Comparison of ENCODE assay signal across 17 cellular contexts in the genomic region with DNA sequence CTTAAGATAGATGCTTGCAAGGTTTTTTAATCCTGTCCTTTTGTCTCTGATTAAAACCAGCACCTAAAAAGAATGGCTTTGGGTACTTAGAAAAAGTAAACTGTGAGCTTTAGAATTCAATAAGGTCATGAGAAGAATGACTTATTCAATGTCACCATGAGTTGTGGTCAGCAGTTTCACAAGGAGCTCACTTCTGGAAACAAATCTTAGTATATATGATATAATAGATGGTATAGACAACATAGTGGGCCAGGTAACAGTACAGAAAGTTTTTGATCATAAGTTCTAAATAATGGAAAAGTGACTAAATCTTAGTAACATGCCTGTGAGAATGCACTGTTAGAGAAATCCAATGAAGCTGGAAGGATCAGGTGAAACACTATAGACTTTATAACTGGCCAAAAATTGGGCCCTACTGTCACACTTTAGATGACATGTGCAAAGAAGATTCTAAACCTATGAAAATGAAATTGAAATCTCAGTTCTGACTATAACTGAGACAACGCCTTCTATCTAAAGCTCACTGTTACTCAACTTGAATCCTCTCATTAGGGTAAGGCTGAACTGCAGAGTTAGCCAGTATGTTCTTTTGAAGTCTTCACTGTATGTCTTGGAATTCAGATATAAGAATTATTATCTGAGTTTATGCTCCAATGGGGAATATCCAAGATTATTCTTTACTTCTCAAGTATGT. TPM values are rescaled to one million over a fixed set of nuclear protein-coding genes. Genes with fewer than 3 reads are reported as not detected.
DNase-seq lines count a peak whose midpoint lies in the region; ATAC-seq and TF ChIP-seq lines count a peak whose summit lies in the region.
"Had no signal": no experiment of that assay in that cellular context is flagged by ENCODE, and none has a peak within 500 bp of the region (broad histone marks: within the 10 kb centered on the region; RNA-seq: fewer than 3 reads in every experiment).

No MANE protein-coding gene starts in this region.

- peak; percentile 83 to 96 for ATAC-seq in activated naive CD4-positive, alpha-beta T cell treated with anti-CD3 and anti-CD28 coated beads, Interleukin-2, amount 50 U/mL, for 72 hours
- ATAC-seq in GM21529 (IDR thresholded peaks at IDR 0.05; ENCODE audit: unreplicated experiment) (peak; percentile 97), HG03103 (IDR thresholded peaks at IDR 0.05; ENCODE audit: low read depth, unreplicated experiment) (peak; percentile 65)
- ATAC-seq: gastrocnemius medialis had no signal

- intact Hi-C loops in activated naive CD4-positive, alpha-beta T cell treated with anti-CD3 and anti-CD28 coated beads for 36 hours (cut with micrococcal nuclease) = loop anchor here (1.0 kb wide), 2 partner anchors 9 to 10 kb away; no protein-coding TSS in a partner anchor

- H3K27ac ChIP-seq in RWPE1 = no peak overlapping the region
- H3K27ac ChIP-seq: gastrocnemius medialis, prostate gland had no signal

- H3K9me3 Mint-ChIP-seq in activated naive CD4-positive, alpha-beta T cell treated with anti-CD3 and anti-CD28 coated beads, Interleukin-2, amount 50 U/mL, for 72 hours = no peaks in the 10 kb centered on the region
- H3K9me3 Mint-ChIP-seq in activated naive CD4-positive, alpha-beta T cell treated with anti-CD3 and anti-CD28 coated beads for 36 hours = no peaks in the 10 kb centered on the region
- H3K9me3 Mint-ChIP-seq in HFFc6 = no peaks in the 10 kb centered on the region

- peaks cover 14% of the 10 kb centered on the region for H3K4me1 Mint-ChIP-seq in activated naive CD4-positive, alpha-beta T cell treated with anti-CD3 and anti-CD28 coated beads for 36 hours (ENCODE audit: low read depth)
- no peaks in the 10 kb centered on the region for H3K4me1 Mint-ChIP-seq in HFFc6 (ENCODE audit: low read depth)
- H3K4me1 Mint-ChIP-seq: endodermal cell had no signal

- CTCF ChIA-PET in activated naive CD4-positive, alpha-beta T cell treated with anti-CD3 and anti-CD28 coated beads for 36 hours (lab: Charles Lee) = interaction anchor here (1.5 kb wide), 1 partner anchor 75 kb away, joined by 7 read pairs; no protein-coding TSS in a partner anchor
- CTCF ChIA-PET in RWPE1 (lab: Yijun Ruan, JAX) = interaction anchor here (0.5 kb wide), 1 partner anchor 170 kb away, joined by 5 read pairs; no protein-coding TSS in a partner anchor

- TF ChIP-seq CTCF in RWPE1 (conservative IDR thresholded peaks at IDR 0.05; ENCODE audit: low read depth) (no peak), HFFc6 (IDR thresholded peaks at IDR 0.05) (no peak)

- H3K27me3 Mint-ChIP-seq in activated naive CD4-positive, alpha-beta T cell treated with anti-CD3 and anti-CD28 coated beads for 36 hours (ENCODE audit: low read depth) = no peaks in the 10 kb centered on the region
- H3K27me3 Mint-ChIP-seq in HFFc6 (ENCODE audit: insufficient read depth) = no peaks in the 10 kb centered on the region; the same call in 1 of the 2 replicates

- H3K4me3 Mint-ChIP-seq in activated naive CD4-positive, alpha-beta T cell treated with anti-CD3 and anti-CD28 coated beads for 36 hours = no peak overlapping the region
- H3K4me3 Mint-ChIP-seq in HFFc6 = no peak overlapping the region
- H3K4me3 Mint-ChIP-seq: endodermal cell had no signal

- DNase-seq in activated naive CD4-positive, alpha-beta T cell treated with anti-CD3 and anti-CD28 coated beads, Interleukin-2, amount 50 U/mL, for 72 hours (ENCODE audit: low spot score in 2 of 2) = no peak
- DNase-seq in activated naive CD4-positive, alpha-beta T cell treated with anti-CD3 and anti-CD28 coated beads for 36 hours = no peak
- DNase-seq in RWPE1 (ENCODE audit: low spot score) (no peak), globus pallidus (ENCODE audit: low spot score) (no peak), HFFc6 (no peak)
- no peak for DNase-seq in effector CD4-positive, alpha-beta T cell
- DNase-seq: endodermal cell, gastrocnemius medialis, kidney, NCI-H2171, OCI-M1, SW 1271 had no signal

- POLR2A ChIA-PET in RWPE1 (lab: Yijun Ruan, JAX; ENCODE audit: low non-redundant PET) = no interaction called here

- peak overlapping the region; percentile 23 to 75 for H3K27ac Mint-ChIP-seq in activated naive CD4-positive, alpha-beta T cell treated with anti-CD3 and anti-CD28 coated beads, Interleukin-2, amount 50 U/mL, for 72 hours
- H3K27ac Mint-ChIP-seq in activated naive CD4-positive, alpha-beta T cell treated with anti-CD3 and anti-CD28 coated beads for 36 hours = no peak overlapping the region
- H3K27ac Mint-ChIP-seq in HFFc6 = no peak overlapping the region
- H3K27ac Mint-ChIP-seq: endodermal cell had no signal

- peaks cover 5 to 21% of the 10 kb centered on the region in 2 donors for H3K36me3 Mint-ChIP-seq in activated naive CD4-positive, alpha-beta T cell treated with anti-CD3 and anti-CD28 coated beads, Interleukin-2, amount 50 U/mL, for 72 hours
- H3K36me3 Mint-ChIP-seq in activated naive CD4-positive, alpha-beta T cell treated with anti-CD3 and anti-CD28 coated beads for 36 hours (ENCODE audit: low read depth) = peaks cover 19% of the 10 kb centered on the region
- no peaks in the 10 kb centered on the region; the same call in none of the 2 replicates for H3K36me3 Mint-ChIP-seq in HFFc6 (ENCODE audit: low read depth)

RNA-seq across cellular contexts. Expression of gene RAD51AP1, which starts 42.4 kb away (rescaled TPM):
- total RNA-seq in activated naive CD4-positive, alpha-beta T cell treated with anti-CD3 and anti-CD28 coated beads, Interleukin-2, amount 50 U/mL, for 72 hours = 100 to 1,000 TPM in 1 of 2 donors, 10 to 100 TPM in 1; 50.7 to 102 TPM
- total RNA-seq in activated naive CD4-positive, alpha-beta T cell treated with anti-CD3 and anti-CD28 coated beads for 36 hours = 10 to 100 TPM; 69.5 to 76.5 TPM
- 10 to 100 TPM in 5 of 6 experiments, 1 to 10 TPM in 1; 9.3 to 20.2 (median 18.0) TPM for total RNA-seq in HFFc6 (2021; fragmentation: NEBNext Ultra II Directional; extraction: Animal tissue kit (Norgen Biotek cat#: 25700))

RNA-seq across cellular contexts. Expression of gene FGF6, which starts 50.7 kb away (rescaled TPM):
- not detected for total RNA-seq in activated naive CD4-positive, alpha-beta T cell treated with anti-CD3 and anti-CD28 coated beads, Interleukin-2, amount 50 U/mL, for 72 hours
- total RNA-seq in activated naive CD4-positive, alpha-beta T cell treated with anti-CD3 and anti-CD28 coated beads for 36 hours = not detected
- not detected for total RNA-seq in HFFc6 (2021; fragmentation: NEBNext Ultra II Directional; extraction: Animal tissue kit (Norgen Biotek cat#: 25700))
- total RNA-seq: endodermal cell, H1, kidney, MCF 10A, prostate gland had no signal

Comparison
In these comparisons a context has a peak if more than half of its experiments do, and no peak if none do; other contexts are left out.
1. H3K27ac Mint-ChIP-seq: peak in activated naive CD4-positive, alpha-beta T cell treated with anti-CD3 and anti-CD28 coated beads, Interleukin-2, amount 50 U/mL, for 72 hours (2 of 2); none in activated naive CD4-positive, alpha-beta T cell treated with anti-CD3 and anti-CD28 coated beads for 36 hours (single experiment) and HFFc6 (single experiment).
2. Peak in every context shown above with its lines, with median percentiles within 50 percentile points of each other: ATAC-seq.